In genomic region chr17:79810138-79811027, GRCh38 we compare ENCODE assay signal across 1 cellular context.
TF ChIP-seq lines count a peak whose summit lies in the region.

No MANE protein-coding gene starts in this region.

TF ChIP-seq in Ishikawa, 13 proteins besides CTCF, POLR2A, EP300 and RAD21 (continued from another document):
- TF ChIP-seq EGR1 (IDR thresholded peaks at IDR 0.05): peak; percentile 71
- TF ChIP-seq CEBPB (IDR thresholded peaks at IDR 0.05): no peak
